In genomic region chr9:5338992-5339981, GRCh38 we compare ENCODE assay signal across 9 cellular contexts. TPM values are rescaled to one million over a fixed set of nuclear protein-coding genes. Genes with fewer than 3 reads are reported as not detected.
DNase-seq lines count a peak whose midpoint lies in the region; ATAC-seq and TF ChIP-seq lines count a peak whose summit lies in the region.
"Not testable (repeated sequence)": the region's sequence is repeated elsewhere in the genome, so short reads cannot be mapped to it uniquely, and the experiment has no call there.
"Had no signal": no experiment of that assay in that cellular context is flagged by ENCODE, and none has a peak within 500 bp of the region (broad histone marks: within the 10 kb centered on the region; RNA-seq: fewer than 3 reads in every experiment).

Gene RLN1 (minus strand): TSS chr9:5339876. CDS start chr9:5339746, 130 bp downstream.

- peak within 1 kb of the TSS; percentile 53 for H3K4me3 ChIP-seq in coronary artery
- H3K4me3 ChIP-seq in skeletal muscle satellite cell (ENCODE audit: low read length) = not testable (repeated sequence)

- in situ Hi-C loops in G401 (cut with HindIII; ENCODE audit: low sequenced_read_pairs) = not testable (repeated sequence)

- not testable (repeated sequence) for H3K9me3 ChIP-seq in skeletal muscle satellite cell (replicated peaks; ENCODE audit: low read length)

- not testable (repeated sequence) for H3K36me3 ChIP-seq in skeletal muscle satellite cell (ENCODE audit: insufficient read depth, low read length)

- intact Hi-C loops in left colon (cut with DNase I, micrococcal nuclease) = not testable (repeated sequence)

- TF ChIP-seq CTCF in coronary artery (IDR thresholded peaks at IDR 0.05) = not testable (repeated sequence)

- ATAC-seq in GM21367 (IDR thresholded peaks at IDR 0.05; ENCODE audit: unreplicated experiment) (peak; percentile 99), HG03045 (IDR thresholded peaks at IDR 0.05; ENCODE audit: unreplicated experiment) (peak; percentile 99), left colon (peak; percentile 100)

- peak within 1 kb of the TSS; percentile 55 for H3K4me2 ChIP-seq in skeletal muscle satellite cell (ENCODE audit: low read length)

- peaks cover 14% of the 10 kb centered on the region for H3K27me3 ChIP-seq in skeletal muscle satellite cell (ENCODE audit: control insufficient read depth, insufficient read depth, low read length)

- not testable (repeated sequence) for H3K27ac ChIP-seq in coronary artery

- DNase-seq in G401 (ENCODE audit: low spot score) (peak; percentile 37), NCI-H1105 (lab: John Stamatoyannopoulos, UW) (peak; percentile 1), left colon (peak in 1 of 2 donors; percentile 15)
- peak; percentile 5 to 18 for DNase-seq in activated CD4-positive, alpha-beta T cell treated with anti-CD3 and anti-CD28 coated beads, Interleukin-2, amount 50 U/mL, for 24 hours (ENCODE audit: low read depth in 1 of 2, low spot score in 1 of 2)
- DNase-seq in coronary artery (ENCODE audit: low spot score) = not testable (repeated sequence)

- not testable (repeated sequence) for H3K9ac ChIP-seq in skeletal muscle satellite cell (ENCODE audit: low read depth, low read length)

- H3K4me1 ChIP-seq in skeletal muscle satellite cell (ENCODE audit: control insufficient read depth, insufficient read depth, low read length) = not testable (repeated sequence)

RNA-seq across cellular contexts. Expression of gene RLN1, which starts in this region (rescaled TPM):
- 0.31 TPM in 1 of 2 replicates, not detected in the other for total RNA-seq in G401 (2014; rRNA removed; shearing (Covaris generic))
- total RNA-seq in left colon = under 1 TPM in 1 of 2 donors, not detected in 1; 0.70 TPM
- total RNA-seq in skeletal muscle satellite cell (2012; rRNA removed) = not detected in 2 replicates
- total RNA-seq: stomach had no signal

Comparison
In these comparisons a context has a peak if more than half of its experiments do, and no peak if none do; other contexts are left out.
1. Peak in DNase-seq in G401; RNA of the gene not detected or under 1 TPM.
2. Peak in ATAC-seq in left colon; RNA of the gene not detected or under 1 TPM.